30 cellular contexts compared by ENCODE assay signal in the genomic region with DNA sequence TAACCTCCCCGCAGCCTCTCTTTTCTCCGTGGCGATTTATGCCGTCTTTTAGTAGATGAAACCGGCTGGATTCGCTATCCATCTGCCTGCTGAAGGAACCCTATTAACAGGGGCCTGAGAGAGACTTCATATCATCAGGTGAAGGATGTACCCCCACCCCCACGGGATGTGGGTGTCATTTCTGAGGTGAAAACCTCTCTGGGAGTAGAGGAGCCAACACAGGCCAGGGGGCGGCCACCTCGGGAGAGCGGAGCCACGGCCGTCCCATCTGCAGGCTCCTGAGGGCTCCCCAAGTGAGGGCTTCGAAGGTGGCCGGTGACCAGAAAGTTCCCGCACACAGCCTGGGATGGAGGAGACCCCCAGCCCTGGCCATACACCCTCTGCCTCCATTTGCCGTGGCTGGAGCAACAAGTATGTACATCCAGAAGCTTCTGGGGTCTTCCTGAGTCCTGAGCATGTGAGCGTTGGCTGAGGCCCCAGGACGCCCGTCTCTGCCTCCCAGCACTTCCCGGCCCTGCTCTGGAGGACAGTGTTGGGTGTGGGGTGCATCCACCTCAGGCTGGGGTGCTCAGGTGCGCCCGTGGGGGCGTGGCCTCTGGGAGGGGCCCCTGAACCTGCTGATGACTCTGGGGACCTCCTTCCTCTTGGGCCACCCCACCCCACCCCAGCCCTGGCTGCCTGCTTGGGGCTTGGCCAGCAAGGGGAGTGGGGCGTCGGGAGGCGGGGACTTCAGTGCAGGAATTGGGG.
DNase-seq lines count a peak whose midpoint lies in the region; ATAC-seq and TF ChIP-seq lines count a peak whose summit lies in the region.
"Had no signal": no experiment of that assay in that cellular context is flagged by ENCODE, and none has a peak within 500 bp of the region (broad histone marks: within the 10 kb centered on the region; RNA-seq: fewer than 3 reads in every experiment).

No MANE protein-coding gene starts in this region.

- H3K4me3 Mint-ChIP-seq in endodermal cell (no peak overlapping the region), neural progenitor cell (no peak overlapping the region)
- no peak overlapping the region for H3K4me3 Mint-ChIP-seq in activated CD8-positive, alpha-beta memory T cell treated with anti-CD3 and anti-CD28 coated beads, Interleukin-2, amount 10 ng/mL, durations not matched to agents 7 days and 5 days
- H3K4me3 Mint-ChIP-seq: activated naive CD8-positive, alpha-beta T cell treated with anti-CD3 and anti-CD28 coated beads, Interleukin-2, amount 50 U/mL, for 24 hours; neural crest cell; stimulated activated naive B cell treated with anti-CD40 and anti-IgM and Interleukin-4, amounts not matched to agents 10 μg/mL and 1 μg/mL and 100 μg/mL, for 72 hours; T-helper 2 cell treated with Interferon-gamma antibody and Interleukin-4, amounts not matched to agents 5 μg/mL and 100 μg/mL, for 36 hours had no signal

- H3K4me3 ChIP-seq in HEK293 (ENCODE audit: low read depth, low read length), result no peak overlapping the region
- no peak overlapping the region for H3K4me3 ChIP-seq in endodermal cell (ENCODE audit: low read length)
- no peak overlapping the region for H3K4me3 ChIP-seq in tibial nerve
- H3K4me3 ChIP-seq in neural progenitor cell, result no peak overlapping the region
- H3K4me3 ChIP-seq: GM12878, K562, psoas muscle, smooth muscle cell, testis had no signal

- H3K27me3 Mint-ChIP-seq in endodermal cell (ENCODE audit: insufficient read depth) (no peaks in the 10 kb centered on the region), neural progenitor cell (ENCODE audit: insufficient read depth, low read depth) (peaks cover 4% of the 10 kb centered on the region)
- no peaks in the 10 kb centered on the region for H3K27me3 Mint-ChIP-seq in activated CD8-positive, alpha-beta memory T cell treated with anti-CD3 and anti-CD28 coated beads, Interleukin-2, amount 10 ng/mL, durations not matched to agents 7 days and 5 days
- H3K27me3 Mint-ChIP-seq: activated naive CD8-positive, alpha-beta T cell treated with anti-CD3 and anti-CD28 coated beads, Interleukin-2, amount 50 U/mL, for 24 hours; stimulated activated naive B cell treated with anti-CD40 and anti-IgM and Interleukin-4, amounts not matched to agents 10 μg/mL and 1 μg/mL and 100 μg/mL, for 72 hours had no signal

- no peaks in the 10 kb centered on the region for H3K4me1 Mint-ChIP-seq in endodermal cell
- peaks cover 10% of the 10 kb centered on the region for H3K4me1 Mint-ChIP-seq in activated CD8-positive, alpha-beta memory T cell treated with anti-CD3 and anti-CD28 coated beads, Interleukin-2, amount 10 ng/mL, durations not matched to agents 7 days and 5 days
- H3K4me1 Mint-ChIP-seq in neural progenitor cell, result peaks cover 8% of the 10 kb centered on the region
- H3K4me1 Mint-ChIP-seq: activated naive CD8-positive, alpha-beta T cell treated with anti-CD3 and anti-CD28 coated beads, Interleukin-2, amount 50 U/mL, for 24 hours; stimulated activated naive B cell treated with anti-CD40 and anti-IgM and Interleukin-4, amounts not matched to agents 10 μg/mL and 1 μg/mL and 100 μg/mL, for 72 hours had no signal

- H3K9me3 Mint-ChIP-seq in endodermal cell (peaks cover 17% of the 10 kb centered on the region), neural progenitor cell (peaks cover 11% of the 10 kb centered on the region)
- H3K9me3 Mint-ChIP-seq in activated CD8-positive, alpha-beta memory T cell treated with anti-CD3 and anti-CD28 coated beads, Interleukin-2, amount 10 ng/mL, durations not matched to agents 7 days and 5 days (ENCODE audit: low read depth), result peaks cover 3% of the 10 kb centered on the region

- H3K27me3 ChIP-seq in endodermal cell (ENCODE audit: control insufficient read depth, insufficient read depth, low read length, poor library complexity, severe bottlenecking) (no peaks in the 10 kb centered on the region), tibial nerve (no peaks in the 10 kb centered on the region), neural progenitor cell (no peaks in the 10 kb centered on the region)
- H3K27me3 ChIP-seq: breast epithelium, testis had no signal

- no peaks in the 10 kb centered on the region for H3F3A ChIP-seq in neural progenitor cell (ENCODE audit: low read depth)

- peaks cover 23% of the 10 kb centered on the region for H3K36me3 Mint-ChIP-seq in endodermal cell (ENCODE audit: low read depth)
- peaks cover 7% of the 10 kb centered on the region for H3K36me3 Mint-ChIP-seq in activated CD8-positive, alpha-beta memory T cell treated with anti-CD3 and anti-CD28 coated beads, Interleukin-2, amount 10 ng/mL, durations not matched to agents 7 days and 5 days
- peaks cover 16% of the 10 kb centered on the region for H3K36me3 Mint-ChIP-seq in neural progenitor cell

- no peak overlapping the region for H3K4me2 ChIP-seq in neural progenitor cell
- H3K4me2 ChIP-seq: smooth muscle cell had no signal

- H3K9me3 ChIP-seq in HEK293 (ENCODE audit: control insufficient read depth, insufficient read depth, low read depth, low read length) (no peaks in the 10 kb centered on the region), endodermal cell (ENCODE audit: control insufficient read depth, low read length) (peaks cover 11% of the 10 kb centered on the region), tibial nerve (peaks cover 0 to 13% (median 0%) of the 10 kb centered on the region in 4 donors), neural progenitor cell (ENCODE audit: low read depth) (no peaks in the 10 kb centered on the region)
- H3K9me3 ChIP-seq: psoas muscle, testis had no signal

- H3K36me3 ChIP-seq in HEK293 (ENCODE audit: control insufficient read depth in 2 of 2, insufficient read depth in 1 of 2, low read length in 2 of 2) (peaks cover 0 to 9% of the 10 kb centered on the region in 2 experiments; a peak in 2 of 3 replicates), endodermal cell (ENCODE audit: control insufficient read depth, insufficient read depth, low read length) (no peaks in the 10 kb centered on the region), tibial nerve (peaks cover 0 to 59% (median 3%) of the 10 kb centered on the region in 3 donors), neural progenitor cell (no peaks in the 10 kb centered on the region)
- H3K36me3 ChIP-seq: breast epithelium had no signal

- peaks cover 11% of the 10 kb centered on the region for H4K20me1 ChIP-seq in neural progenitor cell (ENCODE audit: low read depth)

- CTCF ChIA-PET in HEK293 (lab: Yijun Ruan, JAX), result no interaction called here
- CTCF ChIA-PET in activated CD8-positive, alpha-beta memory T cell treated with anti-CD3 and anti-CD28 coated beads, Interleukin-2, amount 10 ng/mL, durations not matched to agents 7 days and 5 days (lab: Charles Lee), result no interaction called here

- TF ChIP-seq POLR2A in tibial nerve (IDR thresholded peaks at IDR 0.05), result no peak

- H2AFZ ChIP-seq in neural progenitor cell (replicated peaks), result no peak overlapping the region

- POLR2A ChIA-PET in HEK293 (lab: Yijun Ruan, JAX), result no interaction called here

- H3K27ac Mint-ChIP-seq in endodermal cell, result no peak overlapping the region
- no peak overlapping the region for H3K27ac Mint-ChIP-seq in activated CD8-positive, alpha-beta memory T cell treated with anti-CD3 and anti-CD28 coated beads, Interleukin-2, amount 10 ng/mL, durations not matched to agents 7 days and 5 days
- H3K27ac Mint-ChIP-seq in neural progenitor cell, result no peak overlapping the region
- H3K27ac Mint-ChIP-seq: activated naive CD8-positive, alpha-beta T cell treated with anti-CD3 and anti-CD28 coated beads, Interleukin-2, amount 50 U/mL, for 24 hours; stimulated activated naive B cell treated with anti-CD40 and anti-IgM and Interleukin-4, amounts not matched to agents 10 μg/mL and 1 μg/mL and 100 μg/mL, for 72 hours; T-helper 2 cell treated with Interferon-gamma antibody and Interleukin-4, amounts not matched to agents 5 μg/mL and 100 μg/mL, for 36 hours had no signal

- H3K4me1 ChIP-seq in HEK293 (ENCODE audit: control insufficient read depth, insufficient read depth, low read length) (peaks cover 13% of the 10 kb centered on the region), endodermal cell (ENCODE audit: control insufficient read depth, insufficient read depth, low read length) (no peaks in the 10 kb centered on the region), tibial nerve (peaks cover 0 to 27% (median 12%) of the 10 kb centered on the region in 4 donors), neural progenitor cell (no peaks in the 10 kb centered on the region)
- H3K4me1 ChIP-seq: breast epithelium, psoas muscle had no signal

- H3K9ac ChIP-seq in endodermal cell (ENCODE audit: extremely low read depth, low read length, poor library complexity, severe bottlenecking), result no peak overlapping the region
- H3K9ac ChIP-seq in neural progenitor cell, result no peak overlapping the region

- WGBS in endodermal cell (ENCODE audit: insufficient coverage in 1 of 2, insufficient read length in 1 of 2), 2 experiments, result 93 to 94% methylated on average over 11 to 26 of the region's 26 CpGs
- 85 to 94% methylated on average over 16 to 20 of the region's 26 CpGs for WGBS in tibial nerve, 2 donors

- TF ChIP-seq EP300 in tibial nerve (IDR thresholded peaks at IDR 0.05), result no peak

- DNase-seq in endodermal cell, result peak; percentile 38
- DNase-seq in mesenteric fat pad (ENCODE audit: low spot score), result peak; percentile 86
- DNase-seq in tibial nerve (ENCODE audit: low spot score in 2 of 2), result no peak
- no peak for DNase-seq in activated CD8-positive, alpha-beta memory T cell treated with anti-CD3 and anti-CD28 coated beads, Interleukin-2, amount 10 ng/mL, durations not matched to agents 7 days and 5 days
- no peak for DNase-seq in neural progenitor cell (ENCODE audit: low spot score)
- DNase-seq in GM19240 (ENCODE audit: insufficient read length, low spot score), result no peak
- no peak for DNase-seq in OCI-M1 (lab: John Stamatoyannopoulos, UW)
- DNase-seq: activated CD4-positive, alpha-beta T cell treated with anti-CD3 and anti-CD28 coated beads, Interleukin-2, amount 50 U/mL, for 4 hours; activated CD8-positive, alpha-beta memory T cell treated with anti-CD3 and anti-CD28 coated beads, Interleukin-2, amount 50 U/mL, for 48 hours; activated gamma-delta T cell; activated naive CD8-positive, alpha-beta T cell treated with anti-CD3 and anti-CD28 coated beads, Interleukin-2, amount 50 U/mL, for 24 hours; COR-L47; DMS79 treated with DMSO at 0.1 percent for 48 hours; midbrain; MM.1S; NCI-H146; NCI-H2171 treated with DMSO at 0.1 percent for 48 hours; NCI-H526 treated with DMSO at 0.1 percent for 48 hours; RPMI8226; stimulated activated CD4-positive, alpha-beta T cell treated with anti-CD3 and anti-CD28 coated beads, Interleukin-2, amount 100 ng/mL, for 48 hours; stimulated activated naive B cell treated with anti-CD40 and anti-IgM and Interleukin-4, amounts not matched to agents 10 μg/mL and 1 μg/mL and 100 μg/mL, for 72 hours; testis had no signal

- H3K79me2 ChIP-seq in neural progenitor cell (ENCODE audit: low read depth), result no peaks in the 10 kb centered on the region

- TF ChIP-seq CTCF in HEK293 (tag by site-specific recombination; IDR thresholded peaks at IDR 0.05) (no peak), endodermal cell (conservative IDR thresholded peaks at IDR 0.05) (no peak), tibial nerve (IDR thresholded peaks at IDR 0.05) (no peak), neural progenitor cell (IDR thresholded peaks at IDR 0.05) (no peak)

- H3K27ac ChIP-seq in HEK293 (ENCODE audit: extremely low read depth, low read depth, low read length) (peak overlapping the region; percentile 63), endodermal cell (ENCODE audit: low read depth, low read length) (no peak overlapping the region), tibial nerve (peak overlapping the region in 3 of 4 donors; percentile 51 to 90 (median 86)), neural progenitor cell (no peak overlapping the region)
- H3K27ac ChIP-seq: breast epithelium, psoas muscle had no signal

- ATAC-seq in activated CD8-positive, alpha-beta memory T cell treated with anti-CD3 and anti-CD28 coated beads, Interleukin-2, amount 10 ng/mL, durations not matched to agents 7 days and 5 days, result no peak
- ATAC-seq: activated naive CD8-positive, alpha-beta T cell treated with anti-CD3 and anti-CD28 coated beads, Interleukin-2, amount 50 U/mL, for 24 hours; GM12878; K562; psoas muscle; stimulated activated naive B cell treated with anti-CD40 and anti-IgM and Interleukin-4, amounts not matched to agents 10 μg/mL and 1 μg/mL and 100 μg/mL, for 72 hours had no signal

Comparison
In these comparisons a context has a peak if more than half of its experiments do, and no peak if none do; other contexts are left out.
1. H3K27ac ChIP-seq: peak in HEK293 (single experiment) and tibial nerve (3 of 4); none in endodermal cell (single experiment) and neural progenitor cell (single experiment).
2. DNase-seq: peak in endodermal cell (single experiment) and mesenteric fat pad (single experiment); none in tibial nerve (0 of 2), activated CD8-positive, alpha-beta memory T cell treated with anti-CD3 and anti-CD28 coated beads, Interleukin-2, amount 10 ng/mL, durations not matched to agents 7 days and 5 days (single experiment), neural progenitor cell (single experiment), GM19240 (single experiment) and OCI-M1 (single experiment).